In the genomic region with DNA sequence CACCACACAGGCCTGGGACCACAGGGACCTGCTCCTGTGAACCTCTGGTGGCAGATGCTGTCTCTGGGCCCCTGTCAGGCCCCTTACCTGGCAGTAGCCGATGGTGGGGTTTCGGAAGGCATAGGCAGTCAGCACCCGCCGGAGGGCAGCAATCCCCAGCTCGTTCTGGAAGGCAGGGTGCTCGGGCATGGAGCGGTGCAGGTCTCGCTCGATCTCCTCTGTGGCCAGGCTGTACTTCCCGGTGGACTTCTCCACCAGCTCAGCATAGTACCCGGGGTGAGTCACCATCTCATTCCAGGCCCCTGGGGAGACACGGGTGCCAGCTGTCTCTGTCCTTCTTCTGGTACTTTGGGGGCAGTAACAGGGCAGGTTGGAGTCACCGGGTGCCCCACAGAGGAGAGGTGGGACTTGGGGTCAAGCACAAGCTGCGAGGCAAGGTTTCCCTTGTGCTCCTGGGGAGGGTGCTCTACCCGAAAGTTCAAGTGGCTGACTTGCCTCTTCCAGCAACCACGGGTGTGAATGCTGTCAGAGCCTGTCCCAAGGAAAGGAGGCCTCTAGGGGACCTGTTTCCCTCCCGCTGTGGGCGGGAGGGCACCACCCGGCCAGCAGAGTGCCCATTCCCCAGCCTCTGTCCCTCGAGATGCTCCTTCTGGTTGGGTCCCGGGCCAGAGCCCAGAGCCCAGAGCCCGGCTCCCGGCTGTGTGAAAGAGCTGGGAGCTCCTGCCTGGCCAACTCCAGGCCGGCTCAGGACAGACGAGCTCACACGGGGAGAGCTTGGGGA, we compare ENCODE assay signal across 28 cellular contexts.
DNase-seq lines count a peak whose midpoint lies in the region; TF ChIP-seq lines count a peak whose summit lies in the region.
"Had no signal": no experiment of that assay in that cellular context is flagged by ENCODE, and none has a peak within 500 bp of the region (broad histone marks: within the 10 kb centered on the region; RNA-seq: fewer than 3 reads in every experiment).

No MANE protein-coding gene starts in this region.

- CTCF ChIA-PET in RWPE1 (lab: Yijun Ruan, JAX), result interaction anchor here (1.1 kb wide), 1 partner anchor 30 kb away, joined by 3 read pairs; no protein-coding TSS in a partner anchor

- no peak overlapping the region for H3K4me3 ChIP-seq in tibial artery
- H3K4me3 ChIP-seq: esophagus squamous epithelium, gastroesophageal sphincter, GM23338, left lung, smooth muscle cell, transverse colon had no signal

- H3K27me3 Mint-ChIP-seq in T-helper 2 cell treated with Interferon-gamma antibody and Interleukin-4, amounts not matched to agents 5 μg/mL and 100 μg/mL, for 36 hours (ENCODE audit: low read depth), result no peaks in the 10 kb centered on the region
- H3K27me3 Mint-ChIP-seq: activated CD4-positive, alpha-beta memory T cell treated with anti-CD3 and anti-CD28 coated beads, Interleukin-2, amount 10 ng/mL, durations not matched to agents 7 days and 5 days; activated naive CD8-positive, alpha-beta T cell treated with anti-CD3 and anti-CD28 coated beads, Interleukin-2, amount 10 ng/mL, durations not matched to agents 7 days and 5 days; dendritic cell treated with granulocyte-macrophage colony-stimulating factor and Interleukin-4, amounts not matched to agents 40 ng/mL and 50 ng/mL, for 4 days; IgD-negative memory B cell had no signal

- peaks cover 12% of the 10 kb centered on the region for H3K9me3 Mint-ChIP-seq in T-helper 2 cell treated with Interferon-gamma antibody and Interleukin-4, amounts not matched to agents 5 μg/mL and 100 μg/mL, for 36 hours

- POLR2A ChIA-PET in RWPE1 (lab: Yijun Ruan, JAX; ENCODE audit: low non-redundant PET), result no interaction called here

- H3K27ac ChIP-seq in RWPE1, result peak overlapping the region; percentile 3; the same call in 1 of the 2 replicates
- peak overlapping the region; percentile 29 to 44 for H3K27ac ChIP-seq in tibial artery
- H3K27ac ChIP-seq: esophagus squamous epithelium, gastroesophageal sphincter, left lung, transverse colon had no signal

- H3K27ac Mint-ChIP-seq in T-helper 2 cell treated with Interferon-gamma antibody and Interleukin-4, amounts not matched to agents 5 μg/mL and 100 μg/mL, for 36 hours, result no peak overlapping the region
- H3K27ac Mint-ChIP-seq: activated CD4-positive, alpha-beta memory T cell treated with anti-CD3 and anti-CD28 coated beads, Interleukin-2, amount 10 ng/mL, durations not matched to agents 7 days and 5 days; dendritic cell treated with granulocyte-macrophage colony-stimulating factor and Interleukin-4, amounts not matched to agents 40 ng/mL and 50 ng/mL, for 4 days; endodermal cell; GM23338; IgD-negative memory B cell; nephron had no signal

- H3K36me3 Mint-ChIP-seq in T-helper 2 cell treated with Interferon-gamma antibody and Interleukin-4, amounts not matched to agents 5 μg/mL and 100 μg/mL, for 36 hours (ENCODE audit: low read depth), result peaks cover 33% of the 10 kb centered on the region

- no peak overlapping the region for H3K4me3 Mint-ChIP-seq in T-helper 2 cell treated with Interferon-gamma antibody and Interleukin-4, amounts not matched to agents 5 μg/mL and 100 μg/mL, for 36 hours
- H3K4me3 Mint-ChIP-seq: activated CD4-positive, alpha-beta memory T cell treated with anti-CD3 and anti-CD28 coated beads, Interleukin-2, amount 10 ng/mL, durations not matched to agents 7 days and 5 days; activated naive CD8-positive, alpha-beta T cell treated with anti-CD3 and anti-CD28 coated beads, Interleukin-2, amount 10 ng/mL, durations not matched to agents 7 days and 5 days; dendritic cell treated with granulocyte-macrophage colony-stimulating factor and Interleukin-4, amounts not matched to agents 40 ng/mL and 50 ng/mL, for 4 days; endodermal cell; GM23338; IgD-negative memory B cell; immature natural killer cell; nephron had no signal

- H3K9me3 ChIP-seq in tibial artery, result peaks cover 0 to 14% (median 7%) of the 10 kb centered on the region in 3 donors

- H3K36me3 ChIP-seq in tibial artery, result peaks cover 42 to 90% (median 75%) of the 10 kb centered on the region in 3 donors

- H3K4me1 ChIP-seq in tibial artery, result peaks cover 0 to 2% (median 0%) of the 10 kb centered on the region in 4 donors
- H3K4me1 ChIP-seq: esophagus squamous epithelium, gastroesophageal sphincter, transverse colon had no signal

- no peak for TF ChIP-seq CTCF in RWPE1 (conservative IDR thresholded peaks at IDR 0.05; ENCODE audit: low read depth)
- TF ChIP-seq CTCF in tibial artery (IDR thresholded peaks at IDR 0.05), result no peak

- H3K27me3 ChIP-seq in tibial artery, result no peaks in the 10 kb centered on the region
- H3K27me3 ChIP-seq: esophagus squamous epithelium, gastroesophageal sphincter, left lung, transverse colon had no signal

- no peaks in the 10 kb centered on the region for H3K4me1 Mint-ChIP-seq in T-helper 2 cell treated with Interferon-gamma antibody and Interleukin-4, amounts not matched to agents 5 μg/mL and 100 μg/mL, for 36 hours (ENCODE audit: low read depth)
- H3K4me1 Mint-ChIP-seq: activated CD4-positive, alpha-beta memory T cell treated with anti-CD3 and anti-CD28 coated beads, Interleukin-2, amount 10 ng/mL, durations not matched to agents 7 days and 5 days; activated naive CD8-positive, alpha-beta T cell treated with anti-CD3 and anti-CD28 coated beads, Interleukin-2, amount 10 ng/mL, durations not matched to agents 7 days and 5 days; endodermal cell; GM23338; immature natural killer cell; nephron had no signal

- DNase-seq in EH (ENCODE audit: low read depth) (peak; percentile 22), RWPE1 (ENCODE audit: low spot score) (no peak), islet precursor cell (peak; percentile 50), tibial artery (no peak), activated T-cell treated with anti-CD3 and anti-CD28 coated beads for 4 hours (no peak)
- DNase-seq in T-helper 2 cell treated with Interferon-gamma antibody and Interleukin-4, amounts not matched to agents 5 μg/mL and 100 μg/mL, for 36 hours (ENCODE audit: low spot score), result no peak
- DNase-seq in central memory CD4-positive, alpha-beta T cell, result no peak
- DNase-seq: activated CD4-positive, alpha-beta memory T cell treated with anti-CD3 and anti-CD28 coated beads, Interleukin-2, amount 10 ng/mL, durations not matched to agents 7 days and 5 days; activated CD4-positive, CD25-positive, alpha-beta regulatory T cell treated with anti-CD3 and anti-CD28 coated beads, Interleukin-2, amount 50 U/mL, for 72 hours; activated CD8-positive, alpha-beta memory T cell treated with anti-CD3 and anti-CD28 coated beads, Interleukin-2, amount 50 U/mL, for 48 hours; activated naive CD8-positive, alpha-beta T cell treated with anti-CD3 and anti-CD28 coated beads, Interleukin-2, amount 10 ng/mL, durations not matched to agents 7 days and 5 days; caudate nucleus; endodermal cell; esophagus squamous epithelium; hypothalamus; immature natural killer cell; midbrain; NCI-H1048; NCI-H1694; NCI-H526 treated with DMSO at 0.1 percent for 48 hours; transverse colon had no signal

- intact Hi-C loops in tibial artery (cut with DNase I; ENCODE audit: low total_unique reads), result no loop called here

Comparison
In these comparisons a context has a peak if more than half of its experiments do, and no peak if none do; other contexts are left out.
1. DNase-seq: peak in EH (single experiment) and islet precursor cell (single experiment); none in RWPE1 (single experiment), tibial artery (0 of 2), activated T-cell treated with anti-CD3 and anti-CD28 coated beads for 4 hours (single experiment), T-helper 2 cell treated with Interferon-gamma antibody and Interleukin-4, amounts not matched to agents 5 μg/mL and 100 μg/mL, for 36 hours (single experiment) and central memory CD4-positive, alpha-beta T cell (single experiment).